In the genomic region with DNA sequence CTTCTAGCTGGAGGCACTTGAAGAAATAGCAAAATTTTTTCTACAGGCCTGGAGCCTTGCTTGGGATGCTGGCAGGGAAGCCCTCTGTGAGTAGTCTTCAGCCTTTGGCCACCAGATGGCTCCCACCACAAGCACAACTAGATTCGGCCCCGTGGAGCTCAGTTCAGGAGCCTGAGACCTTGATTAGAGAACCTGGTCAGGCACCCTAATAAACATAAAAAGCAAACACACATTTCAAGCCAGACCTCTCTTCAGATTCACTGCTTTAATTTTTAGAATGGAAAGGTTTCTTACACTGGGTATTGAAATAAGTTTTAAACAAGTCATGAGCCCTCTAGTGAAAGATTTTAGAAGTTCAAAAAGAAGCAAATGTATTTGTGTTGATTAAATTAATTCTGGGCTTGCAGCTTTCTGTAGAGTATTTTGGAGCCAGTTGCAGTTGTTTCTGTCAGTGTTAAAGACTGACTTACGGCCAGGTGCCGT, we compare ENCODE assay signal across 8 cellular contexts. TPM values are rescaled to one million over a fixed set of nuclear protein-coding genes. Genes with fewer than 3 reads are reported as not detected.
DNase-seq lines count a peak whose midpoint lies in the region; ATAC-seq and TF ChIP-seq lines count a peak whose summit lies in the region.

No MANE protein-coding gene starts in this region.

- H3K9me3 ChIP-seq in SJCRH30 (replicated peaks) (no peaks in the 10 kb centered on the region), osteoblast (ENCODE audit: low read depth, low read length) (no peaks in the 10 kb centered on the region), suprapubic skin (no peaks in the 10 kb centered on the region)

- H3K4me3 ChIP-seq in SJCRH30, result no peak overlapping the region
- no peak overlapping the region for H3K4me3 ChIP-seq in osteoblast (ENCODE audit: insufficient read depth, low read length)
- no peak overlapping the region for H3K4me3 ChIP-seq in suprapubic skin

- H4K20me1 ChIP-seq in osteoblast (ENCODE audit: insufficient read depth, low read length), result no peaks in the 10 kb centered on the region

- H3K4me1 ChIP-seq in SJCRH30 (no peaks in the 10 kb centered on the region), osteoblast (ENCODE audit: insufficient read depth, low read length) (peaks cover 31% of the 10 kb centered on the region), suprapubic skin (peaks cover 24% of the 10 kb centered on the region)

- H3K36me3 ChIP-seq in SJCRH30 (peaks cover 39% of the 10 kb centered on the region), osteoblast (ENCODE audit: insufficient read depth, low read length) (peaks cover 35% of the 10 kb centered on the region), suprapubic skin (peaks cover 11% of the 10 kb centered on the region)

- H3K27ac ChIP-seq in SJCRH30 (no peak overlapping the region), osteoblast (ENCODE audit: low read depth, low read length) (peak overlapping the region; percentile 21), suprapubic skin (no peak overlapping the region)

- H3K27me3 ChIP-seq in SJCRH30, result no peaks in the 10 kb centered on the region
- H3K27me3 ChIP-seq in osteoblast (ENCODE audit: insufficient read depth, low read length), result no peaks in the 10 kb centered on the region
- no peaks in the 10 kb centered on the region for H3K27me3 ChIP-seq in suprapubic skin

- H3K79me2 ChIP-seq in osteoblast (ENCODE audit: insufficient read depth, low read length), result no peaks in the 10 kb centered on the region

- ATAC-seq in GM21717 (IDR thresholded peaks at IDR 0.05; ENCODE audit: unreplicated experiment), result peak; percentile 93

- 9% methylated on average over 4 of the region's 4 CpGs for WGBS in suprapubic skin

- DNase-seq in EL (peak; percentile 84), KBM-7 (peak; percentile 84), SJCRH30 (peak; percentile 62 to 80), globus pallidus (ENCODE audit: low spot score) (peak; percentile 86), osteoblast (ENCODE audit: insufficient read length, low spot score, missing footprints) (no peak), suprapubic skin (ENCODE audit: low spot score in 2 of 2) (peak; percentile 83 to 87)
- peak; percentile 59 for DNase-seq in activated gamma-delta T cell treated with anti-CD3 and anti-CD28 coated beads, Interleukin-2, amount 50 U/mL, for 16 hours (ENCODE audit: low read depth)

- TF ChIP-seq CTCF in osteoblast (IDR thresholded peaks at IDR 0.05; ENCODE audit: extremely low read depth, low read depth, low read length), result peak; percentile 96
- TF ChIP-seq CTCF in suprapubic skin (IDR thresholded peaks at IDR 0.05), result peak; percentile 71 to 89

- H3K4me2 ChIP-seq in osteoblast (ENCODE audit: insufficient read depth, low read length), result no peak overlapping the region

- TF ChIP-seq POLR2A in suprapubic skin (IDR thresholded peaks at IDR 0.05), result no peak

- no peak overlapping the region for H2AFZ ChIP-seq in osteoblast (ENCODE audit: low read length)

- TF ChIP-seq EP300 in suprapubic skin (IDR thresholded peaks at IDR 0.05), result no peak

- in situ Hi-C loops in KBM-7 (cut with MboI; ENCODE audit: low pct_unique_long_range_greater_than_20kb, low sequenced_read_pairs), result no loop called here

RNA-seq across cellular contexts. Expression of gene GLRX, which starts 41.4 kb away (rescaled TPM):
- total RNA-seq in SJCRH30 (2014; rRNA removed; shearing (Covaris generic)), result 17.7 and 21.4 TPM in 2 replicates
- total RNA-seq in osteoblast (59.0 and 77.2 TPM in 2 replicates), suprapubic skin (100 to 1,000 TPM in 2 of 4 donors, 10 to 100 TPM in 2; 30.9 to 151 (median 80.0) TPM)

RNA-seq across cellular contexts. Expression of gene RHOBTB3, which starts 50.0 kb away (rescaled TPM):
- total RNA-seq in SJCRH30 (2014; rRNA removed; shearing (Covaris generic)), result 194 and 212 TPM in 2 replicates
- total RNA-seq in osteoblast, result 314 and 349 TPM in 2 replicates
- total RNA-seq in suprapubic skin, result 10 to 100 TPM; 31.0 to 74.2 (median 46.3) TPM
